Comparison of ENCODE assay signal across 24 cellular contexts in the genomic region with DNA sequence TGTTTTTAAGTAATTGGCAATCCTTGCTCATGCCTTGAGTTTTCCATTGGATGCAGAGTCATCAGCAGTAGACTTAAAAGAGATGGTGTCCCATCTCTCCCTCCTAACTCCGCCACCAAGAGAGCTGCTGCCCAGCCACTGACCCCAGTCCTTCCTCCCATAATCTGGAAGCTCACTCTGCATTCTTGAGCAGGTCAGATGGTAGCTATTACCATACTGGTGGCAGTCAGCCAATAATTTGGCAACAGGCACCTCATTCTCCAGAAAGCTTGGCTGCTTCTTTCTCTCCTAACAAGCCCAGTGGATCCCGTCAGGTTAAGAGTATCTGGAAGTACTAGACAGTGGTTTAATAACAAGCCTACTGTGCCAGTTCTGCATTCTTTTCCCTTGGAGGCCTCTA.
A peak's percentile ranks its signal among the peaks of the same experiment; 100 is the strongest.
DNase-seq lines count a peak whose midpoint lies in the region; FAIRE-seq and TF ChIP-seq lines count a peak whose summit lies in the region.
"Had no signal": no experiment of that assay in that cellular context is flagged by ENCODE, and none has a peak within 500 bp of the region (broad histone marks: within the 10 kb centered on the region; RNA-seq: fewer than 3 reads in every experiment).

No MANE protein-coding gene starts in this region.

- intact Hi-C loops in MCF 10A (cut with micrococcal nuclease) (no loop called here), mammary epithelial cell (cut with micrococcal nuclease) (no loop called here)

- H3K79me2 ChIP-seq in mammary epithelial cell (ENCODE audit: insufficient read depth, low read length) (no peaks in the 10 kb centered on the region), GM23248 (ENCODE audit: insufficient read depth) (no peaks in the 10 kb centered on the region)

- BruUV-seq in MCF 10A (replicated peaks; lab: Mats Ljungman, UMichigan) (no TSS peak), mammary epithelial cell (replicated peaks; lab: Mats Ljungman, UMichigan) (no TSS peak)

- TF ChIP-seq CTCF in MCF 10A (IDR thresholded peaks at IDR 0.05; ENCODE audit: unreplicated experiment), result no peak
- no peak for TF ChIP-seq CTCF in mammary epithelial cell (conservative IDR thresholded peaks at IDR 0.05 in 1 of 2, IDR thresholded peaks at IDR 0.05 in 1 of 2; ENCODE audit: extremely low read depth in 1 of 2, insufficient read depth in 1 of 2, low read depth in 1 of 2, low read length in 2 of 2)
- TF ChIP-seq CTCF in epithelial cell of proximal tubule (conservative IDR thresholded peaks at IDR 0.05; ENCODE audit: low read depth, low read length), result no peak

- no peaks in the 10 kb centered on the region for H3K9me2 ChIP-seq in GM23248 (ENCODE audit: insufficient read depth)

- in situ Hi-C loops in mammary epithelial cell (cut with MboI; ENCODE audit: low sequenced_read_pairs in 2 of 2), result no loop called here
- in situ Hi-C loops in GM23248 (cut with MboI), result no loop called here

- H3K4me3 ChIP-seq in mammary epithelial cell (replicated peaks in 1 of 3; ENCODE audit: insufficient read depth in 1 of 3, low read depth in 2 of 3, low read length in 3 of 3) (no peak overlapping the region), GM23248 (no peak overlapping the region), epithelial cell of proximal tubule (ENCODE audit: low read depth, low read length) (no peak overlapping the region)
- H3K4me3 ChIP-seq: A549, PC-9, SJSA1 had no signal

- dilution Hi-C loops in mammary epithelial cell (cut with HindIII; ENCODE audit: low sequenced_read_pairs), result no loop called here

- H3K4me1 ChIP-seq in mammary epithelial cell (ENCODE audit: insufficient read depth, low read length) (no peaks in the 10 kb centered on the region), GM23248 (ENCODE audit: insufficient read depth) (no peaks in the 10 kb centered on the region)
- H3K4me1 ChIP-seq: A549, SJSA1 had no signal

- no peaks in the 10 kb centered on the region for H3F3A ChIP-seq in GM23248 (ENCODE audit: insufficient read depth)

- POLR2A ChIA-PET in MCF 10A (lab: Yijun Ruan, JAX), result interaction anchor here (1.4 kb wide), 1 partner anchor 10 kb away, joined by 4 read pairs; no protein-coding TSS in a partner anchor

- H3K9me3 Mint-ChIP-seq in MCF 10A (ENCODE audit: unreplicated experiment), result no peaks in the 10 kb centered on the region
- H3K9me3 Mint-ChIP-seq: CD8-positive, alpha-beta memory T cell had no signal

- H3K27ac ChIP-seq in mammary epithelial cell (ENCODE audit: insufficient read depth, low read depth, low read length), result no peak overlapping the region
- H3K27ac ChIP-seq in GM23248, result no peak overlapping the region
- H3K27ac ChIP-seq: A549, HL-60, PC-9, SJSA1 had no signal

- H3K36me3 Mint-ChIP-seq in MCF 10A (ENCODE audit: insufficient read depth, unreplicated experiment), result no peaks in the 10 kb centered on the region
- H3K36me3 Mint-ChIP-seq: CD8-positive, alpha-beta memory T cell had no signal

- WGBS in mammary epithelial cell (ENCODE audit: low coverage, missing lambda C conversion rate), result 50% methylated on average over 2 of the region's 2 CpGs
- 9 to 18% methylated on average over 2 of the region's 2 CpGs for WGBS in GM23248 (ENCODE audit: low coverage in 1 of 2, low lambda C conversion rate in 2 of 2, missing lambda C conversion rate in 2 of 2), 2 experiments

- no peaks in the 10 kb centered on the region for H3K4me1 Mint-ChIP-seq in MCF 10A (ENCODE audit: insufficient read depth, unreplicated experiment)
- H3K4me1 Mint-ChIP-seq: CD8-positive, alpha-beta memory T cell had no signal

- H3K4me3 Mint-ChIP-seq in MCF 10A (ENCODE audit: unreplicated experiment), result no peak overlapping the region
- H3K4me3 Mint-ChIP-seq: CD8-positive, alpha-beta memory T cell; HFFc6 had no signal

- H3K27me3 ChIP-seq in mammary epithelial cell (ENCODE audit: insufficient read depth, low read length) (no peaks in the 10 kb centered on the region), GM23248 (replicated peaks; ENCODE audit: insufficient read depth) (no peaks in the 10 kb centered on the region)
- H3K27me3 ChIP-seq: SJSA1 had no signal

- H4K20me1 ChIP-seq in mammary epithelial cell (ENCODE audit: insufficient read depth, low read length) (no peaks in the 10 kb centered on the region), GM23248 (ENCODE audit: insufficient read depth) (no peaks in the 10 kb centered on the region)

- no peak overlapping the region for H3K4me2 ChIP-seq in mammary epithelial cell (ENCODE audit: insufficient read depth, low read depth, low read length)
- H3K4me2 ChIP-seq in GM23248 (ENCODE audit: unreplicated experiment), result no peak overlapping the region
- H3K4me2 ChIP-seq: A549, PC-9 had no signal

- H3K27me3 Mint-ChIP-seq in MCF 10A (ENCODE audit: insufficient read depth, unreplicated experiment), result no peaks in the 10 kb centered on the region

- H2AFZ ChIP-seq in mammary epithelial cell (ENCODE audit: low read depth, low read length), result no peak overlapping the region
- H2AFZ ChIP-seq in GM23248, result no peak overlapping the region
- H2AFZ ChIP-seq: PC-9 had no signal

- no peak overlapping the region for H3K27ac Mint-ChIP-seq in MCF 10A (ENCODE audit: low read depth, unreplicated experiment)
- H3K27ac Mint-ChIP-seq: CD8-positive, alpha-beta memory T cell; HFFc6 had no signal

- H3K9ac ChIP-seq in mammary epithelial cell (ENCODE audit: insufficient read depth, low read length) (no peak overlapping the region), GM23248 (no peak overlapping the region)

- DNase-seq in MCF 10A (ENCODE audit: unreplicated experiment), result peak; percentile 67
- no peak for DNase-seq in mammary epithelial cell
- DNase-seq in GM23248, result peak; percentile 1
- DNase-seq in epithelial cell of proximal tubule (ENCODE audit: low read depth), result peak; percentile 67
- DNase-seq in renal cortical epithelial cell (ENCODE audit: low read depth), result peak; percentile 78
- DNase-seq in urothelium cell line (ENCODE audit: low spot score), result no peak
- DNase-seq in stimulated activated CD4-positive, alpha-beta T cell treated with anti-CD3 and anti-CD28 coated beads, Interleukin-2, amount 100 ng/mL, for 24 hours, result no peak
- no peak for DNase-seq in frontal cortex (ENCODE audit: low spot score in 2 of 2)
- DNase-seq: CD8-positive, alpha-beta memory T cell; DMS79 treated with DMSO at 0.1 percent for 48 hours; H7; HFFc6; IMR-90; MM.1S; NCI-H1092; NCI-H2081 treated with DMSO at 0.1 percent for 48 hours; NCI-H226; NCI-H524; NCI-H82; PC-9 had no signal

- H3K9me3 ChIP-seq in mammary epithelial cell (replicated peaks; ENCODE audit: insufficient read depth, low read length), result no peaks in the 10 kb centered on the region
- H3K9me3 ChIP-seq in GM23248 (ENCODE audit: low read depth), result no peaks in the 10 kb centered on the region
- H3K9me3 ChIP-seq: A549, SJSA1 had no signal

- FAIRE-seq in urothelium cell line (lab: Jason Lieb, UNC) (no peak), frontal cortex (lab: Jason Lieb, UNC) (no peak)
- FAIRE-seq: A549, D721Med had no signal

- H3K36me3 ChIP-seq in mammary epithelial cell (ENCODE audit: insufficient read depth, low read length) (no peaks in the 10 kb centered on the region), GM23248 (ENCODE audit: low read depth) (no peaks in the 10 kb centered on the region)
- H3K36me3 ChIP-seq: SJSA1 had no signal

- CTCF ChIA-PET in MCF 10A (lab: Yijun Ruan, JAX) (interaction anchor here (1.1 to 1.2 kb wide), 2 partner anchors 8 to 147 kb away, joined by 3 to 4 read pairs; no protein-coding TSS in a partner anchor), mammary epithelial cell (lab: Charles Lee; ENCODE audit: low non-redundant PET) (no interaction called here)

Comparison
In these comparisons a context has a peak if more than half of its experiments do, and no peak if none do; other contexts are left out.
1. DNase-seq: peak in MCF 10A (single experiment), GM23248 (single experiment), epithelial cell of proximal tubule (single experiment) and renal cortical epithelial cell (single experiment); none in mammary epithelial cell (single experiment), urothelium cell line (single experiment), stimulated activated CD4-positive, alpha-beta T cell treated with anti-CD3 and anti-CD28 coated beads, Interleukin-2, amount 100 ng/mL, for 24 hours (0 of 2) and frontal cortex (0 of 2).